15 cellular contexts compared by ENCODE assay signal in genomic region chr6:56403663-56404200, GRCh38.
A peak's percentile ranks its signal among the peaks of the same experiment; 100 is the strongest.
DNase-seq lines count a peak whose midpoint lies in the region; ATAC-seq and TF ChIP-seq lines count a peak whose summit lies in the region.
"Had no signal": no experiment of that assay in that cellular context is flagged by ENCODE, and none has a peak within 500 bp of the region (broad histone marks: within the 10 kb centered on the region; RNA-seq: fewer than 3 reads in every experiment).

No MANE protein-coding gene starts in this region.

- H3K9ac ChIP-seq in skeletal muscle tissue (ENCODE audit: low read depth in 1 of 3, low read length in 3 of 3) (no peak overlapping the region), endodermal cell (ENCODE audit: extremely low read depth, low read length, poor library complexity, severe bottlenecking) (no peak overlapping the region)

- H3K27me3 ChIP-seq in esophagus muscularis mucosa: no peaks in the 10 kb centered on the region
- H3K27me3 ChIP-seq in skeletal muscle tissue (ENCODE audit: control insufficient read depth in 3 of 3, insufficient read depth in 3 of 3, low read length in 3 of 3): no peaks in the 10 kb centered on the region
- H3K27me3 ChIP-seq in endodermal cell (ENCODE audit: control insufficient read depth, insufficient read depth, low read length, poor library complexity, severe bottlenecking): no peaks in the 10 kb centered on the region

- H3K4me3 ChIP-seq in esophagus muscularis mucosa: no peak overlapping the region
- H3K4me3 ChIP-seq in skeletal muscle tissue (ENCODE audit: low read length in 3 of 3): no peak overlapping the region
- no peak overlapping the region for H3K4me3 ChIP-seq in endodermal cell (ENCODE audit: low read length)

- peak; percentile 80 for ATAC-seq in left ventricle myocardium superior
- ATAC-seq in activated T-cell treated with anti-CD3 and anti-CD28 coated beads, Interleukin-2, amount 50 U/mL, for 4 hours: no peak
- ATAC-seq: CD8-positive, alpha-beta T cell; Panc1 had no signal

- no peaks in the 10 kb centered on the region for H3K27me3 Mint-ChIP-seq in endodermal cell (ENCODE audit: insufficient read depth)
- no peaks in the 10 kb centered on the region for H3K27me3 Mint-ChIP-seq in activated T-cell treated with anti-CD3 and anti-CD28 coated beads, Interleukin-2, amount 50 U/mL, for 4 hours (ENCODE audit: low read depth)

- H3K9me3 ChIP-seq in esophagus muscularis mucosa (peaks cover 0 to 6% (median 0%) of the 10 kb centered on the region in 4 donors), skeletal muscle tissue (ENCODE audit: control insufficient read depth in 3 of 3, low read length in 3 of 3) (no peaks in the 10 kb centered on the region), endodermal cell (ENCODE audit: control insufficient read depth, low read length) (peaks cover 8% of the 10 kb centered on the region)

- H3K4me1 Mint-ChIP-seq in endodermal cell: peaks cover 19% of the 10 kb centered on the region
- H3K4me1 Mint-ChIP-seq in activated T-cell treated with anti-CD3 and anti-CD28 coated beads, Interleukin-2, amount 50 U/mL, for 4 hours (ENCODE audit: low read depth): no peaks in the 10 kb centered on the region

- H3K27ac ChIP-seq in esophagus muscularis mucosa (replicated peaks in 1 of 4) (peak overlapping the region; percentile 16 to 48 (median 42)), skeletal muscle tissue (ENCODE audit: low read depth, low read length) (peak overlapping the region; percentile 1), endodermal cell (ENCODE audit: low read depth, low read length) (no peak overlapping the region)

- WGBS in esophagus muscularis mucosa: 32% methylated on average over 2 of the region's 2 CpGs
- WGBS in endodermal cell (ENCODE audit: insufficient coverage in 1 of 2, insufficient read length in 1 of 2), 2 experiments: 87 to 100% methylated on average over 1 to 2 of the region's 2 CpGs

- intact Hi-C loops in esophagus muscularis mucosa (cut with DNase I): no loop called here
- intact Hi-C loops in left ventricle myocardium superior (cut with micrococcal nuclease): no loop called here

- TF ChIP-seq POLR2A in esophagus muscularis mucosa (IDR thresholded peaks at IDR 0.05; ENCODE audit: low read depth): no peak

- no peaks in the 10 kb centered on the region for H3K36me3 Mint-ChIP-seq in endodermal cell (ENCODE audit: low read depth)
- no peaks in the 10 kb centered on the region for H3K36me3 Mint-ChIP-seq in activated T-cell treated with anti-CD3 and anti-CD28 coated beads, Interleukin-2, amount 50 U/mL, for 4 hours (ENCODE audit: insufficient read depth)
- H3K36me3 Mint-ChIP-seq: CD8-positive, alpha-beta T cell had no signal

- TF ChIP-seq CTCF in esophagus muscularis mucosa (IDR thresholded peaks at IDR 0.05) (no peak), endodermal cell (conservative IDR thresholded peaks at IDR 0.05) (no peak)

- H3K9me3 Mint-ChIP-seq in endodermal cell: peaks cover 12% of the 10 kb centered on the region
- H3K9me3 Mint-ChIP-seq in activated T-cell treated with anti-CD3 and anti-CD28 coated beads, Interleukin-2, amount 50 U/mL, for 4 hours: peaks cover 8% of the 10 kb centered on the region

- peak; percentile 27 for DNase-seq in Ammon's horn (ENCODE audit: low spot score)
- no peak for DNase-seq in esophagus muscularis mucosa (ENCODE audit: extremely low spot score)
- DNase-seq in left ventricle myocardium superior: no peak
- no peak for DNase-seq in endodermal cell
- DNase-seq in NCI-H69 (lab: John Stamatoyannopoulos, UW): no peak
- DNase-seq in activated T-cell treated with anti-CD3 and anti-CD28 coated beads, Interleukin-2, amount 50 U/mL, for 4 hours: no peak
- no peak for DNase-seq in activated T-cell treated with anti-CD3 and anti-CD28 coated beads, Interleukin-2, amount 50 U/mL, for 1 hour
- DNase-seq: CD8-positive, alpha-beta T cell; DMS79 treated with DMSO at 0.1 percent for 48 hours; HCEC 1CT; NCI-H1436 treated with DMSO at 0.1 percent for 48 hours; NCI-H2081; SHP77 had no signal

- H3K4me3 Mint-ChIP-seq in endodermal cell: no peak overlapping the region
- H3K4me3 Mint-ChIP-seq in activated T-cell treated with anti-CD3 and anti-CD28 coated beads, Interleukin-2, amount 50 U/mL, for 4 hours: no peak overlapping the region
- H3K4me3 Mint-ChIP-seq: CD8-positive, alpha-beta T cell had no signal

- H3K4me1 ChIP-seq in esophagus muscularis mucosa: peaks cover 4 to 16% (median 14%) of the 10 kb centered on the region in 4 donors
- peaks cover 0 to 17% (median 12%) of the 10 kb centered on the region in 3 donors for H3K4me1 ChIP-seq in skeletal muscle tissue (ENCODE audit: control insufficient read depth in 3 of 3, insufficient read depth in 3 of 3, low read length in 3 of 3)
- H3K4me1 ChIP-seq in endodermal cell (ENCODE audit: control insufficient read depth, insufficient read depth, low read length): no peaks in the 10 kb centered on the region

- TF ChIP-seq EP300 in esophagus muscularis mucosa (IDR thresholded peaks at IDR 0.05): no peak

- H3K36me3 ChIP-seq in esophagus muscularis mucosa (no peaks in the 10 kb centered on the region), skeletal muscle tissue (ENCODE audit: control insufficient read depth in 3 of 3, insufficient read depth in 3 of 3, low read length in 3 of 3) (no peaks in the 10 kb centered on the region), endodermal cell (ENCODE audit: control insufficient read depth, insufficient read depth, low read length) (no peaks in the 10 kb centered on the region)

- H3K27ac Mint-ChIP-seq in endodermal cell: no peak overlapping the region
- H3K27ac Mint-ChIP-seq: CD8-positive, alpha-beta T cell had no signal
